In the genomic region with DNA sequence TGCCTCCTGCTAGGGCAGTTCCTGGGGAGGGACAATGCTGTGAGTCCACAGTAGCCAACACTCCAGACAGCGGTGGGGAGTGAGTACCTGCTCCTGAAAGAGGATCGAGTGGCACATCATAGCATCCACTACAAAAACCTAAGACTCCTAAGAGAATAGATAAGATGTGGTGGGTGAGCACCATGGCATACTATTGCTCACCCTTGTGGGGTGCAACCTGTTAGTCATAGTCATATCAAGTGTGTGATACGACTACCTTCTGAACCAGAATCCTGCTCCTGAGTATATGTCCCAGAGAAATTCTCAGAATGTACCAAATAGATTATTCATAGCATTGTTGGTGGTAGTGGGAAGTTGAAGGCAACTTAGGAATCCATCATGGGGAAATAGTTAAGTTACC, we compare ENCODE assay signal across 23 cellular contexts.
A peak's percentile ranks its signal among the peaks of the same experiment; 100 is the strongest.
DNase-seq lines count a peak whose midpoint lies in the region; ATAC-seq and TF ChIP-seq lines count a peak whose summit lies in the region.
"Had no signal": no experiment of that assay in that cellular context is flagged by ENCODE, and none has a peak within 500 bp of the region (broad histone marks: within the 10 kb centered on the region; RNA-seq: fewer than 3 reads in every experiment).

No MANE protein-coding gene starts in this region.

- H3K27ac Mint-ChIP-seq in activated naive CD8-positive, alpha-beta T cell treated with anti-CD3 and anti-CD28 coated beads, Interleukin-2, amount 50 U/mL, for 24 hours, result no peak overlapping the region
- no peak overlapping the region for H3K27ac Mint-ChIP-seq in activated naive CD8-positive, alpha-beta T cell treated with anti-CD3 and anti-CD28 coated beads for 36 hours
- no peak overlapping the region for H3K27ac Mint-ChIP-seq in activated T-helper 17 cell treated with anti-CD3 and anti-CD28 coated beads, Interleukin-2, amount 50 U/mL, for 72 hours
- no peak overlapping the region for H3K27ac Mint-ChIP-seq in stimulated activated effector memory CD8-positive, alpha-beta T cell treated with anti-CD3 and anti-CD28 coated beads, Interleukin-12 subunit alpha, Interleukin-12 subunit beta, amount 100 ng/mL, for 72 hours
- H3K27ac Mint-ChIP-seq in progenitor cell of endocrine pancreas, result no peak overlapping the region
- H3K27ac Mint-ChIP-seq: CD14-positive monocyte; CD4-positive, alpha-beta T cell; CD8-positive, alpha-beta memory T cell had no signal

- TF ChIP-seq EP300 in upper lobe of left lung (IDR thresholded peaks at IDR 0.05), result no peak

- no peak for TF ChIP-seq POLR2A in upper lobe of left lung (IDR thresholded peaks at IDR 0.05)

- TF ChIP-seq CTCF in upper lobe of left lung (IDR thresholded peaks at IDR 0.05), result no peak
- no peak for TF ChIP-seq CTCF in progenitor cell of endocrine pancreas (IDR thresholded peaks at IDR 0.05; ENCODE audit: unreplicated experiment)

- ATAC-seq in activated T-cell treated with anti-CD3 and anti-CD28 coated beads, Interleukin-2, amount 50 U/mL, for 4 hours, result peak; percentile 43 to 56
- peak; percentile 49 for ATAC-seq in activated naive CD8-positive, alpha-beta T cell treated with anti-CD3 and anti-CD28 coated beads, Interleukin-2, amount 50 U/mL, for 24 hours
- ATAC-seq in activated T-helper 17 cell treated with anti-CD3 and anti-CD28 coated beads, Interleukin-2, amount 50 U/mL, for 72 hours (replicated peaks), result peak; percentile 39
- ATAC-seq in stimulated activated effector memory CD8-positive, alpha-beta T cell treated with anti-CD3 and anti-CD28 coated beads, Interleukin-12 subunit alpha, Interleukin-12 subunit beta, amount 100 ng/mL, for 72 hours, result peak; percentile 70
- no peak for ATAC-seq in upper lobe of left lung (ENCODE audit: low FRiP score in 2 of 2)
- ATAC-seq: A549 had no signal

- no peaks in the 10 kb centered on the region for H3K27me3 ChIP-seq in upper lobe of left lung
- H3K27me3 ChIP-seq: BLaER1 treated with 17β-estradiol and CSF1 and Interleukin-3, amounts not matched to agents 10 nM and 100 nM had no signal

- H3K4me1 ChIP-seq in upper lobe of left lung, result no peaks in the 10 kb centered on the region
- H3K4me1 ChIP-seq: A549, BE2C had no signal

- no peaks in the 10 kb centered on the region for H3K36me3 Mint-ChIP-seq in activated T-cell treated with anti-CD3 and anti-CD28 coated beads, Interleukin-2, amount 50 U/mL, for 4 hours (ENCODE audit: insufficient read depth)
- no peaks in the 10 kb centered on the region for H3K36me3 Mint-ChIP-seq in activated naive CD8-positive, alpha-beta T cell treated with anti-CD3 and anti-CD28 coated beads, Interleukin-2, amount 50 U/mL, for 24 hours (ENCODE audit: low read depth)
- H3K36me3 Mint-ChIP-seq in activated naive CD8-positive, alpha-beta T cell treated with anti-CD3 and anti-CD28 coated beads for 36 hours, result no peaks in the 10 kb centered on the region
- no peaks in the 10 kb centered on the region for H3K36me3 Mint-ChIP-seq in activated T-helper 17 cell treated with anti-CD3 and anti-CD28 coated beads, Interleukin-2, amount 50 U/mL, for 72 hours (ENCODE audit: low read depth)
- no peaks in the 10 kb centered on the region for H3K36me3 Mint-ChIP-seq in stimulated activated effector memory CD8-positive, alpha-beta T cell treated with anti-CD3 and anti-CD28 coated beads, Interleukin-12 subunit alpha, Interleukin-12 subunit beta, amount 100 ng/mL, for 72 hours
- no peaks in the 10 kb centered on the region for H3K36me3 Mint-ChIP-seq in progenitor cell of endocrine pancreas (ENCODE audit: insufficient read depth)
- H3K36me3 Mint-ChIP-seq: CD14-positive monocyte; CD8-positive, alpha-beta memory T cell had no signal

- no peaks in the 10 kb centered on the region for H3K36me3 ChIP-seq in upper lobe of left lung
- H3K36me3 ChIP-seq: BE2C; BLaER1 treated with 17β-estradiol and CSF1 and Interleukin-3, amounts not matched to agents 10 nM and 100 nM had no signal

- no peak for DNase-seq in activated T-cell treated with anti-CD3 and anti-CD28 coated beads, Interleukin-2, amount 50 U/mL, for 4 hours
- no peak for DNase-seq in activated T-cell treated with anti-CD3 and anti-CD28 coated beads, Interleukin-2, amount 50 U/mL, for 48 hours
- no peak for DNase-seq in activated naive CD8-positive, alpha-beta T cell treated with anti-CD3 and anti-CD28 coated beads, Interleukin-2, amount 50 U/mL, for 24 hours
- DNase-seq in activated naive CD8-positive, alpha-beta T cell treated with anti-CD3 and anti-CD28 coated beads for 36 hours, result no peak
- no peak for DNase-seq in stimulated activated effector memory CD8-positive, alpha-beta T cell treated with anti-CD3 and anti-CD28 coated beads, Interleukin-12 subunit alpha, Interleukin-12 subunit beta, amount 100 ng/mL, for 72 hours (ENCODE audit: low spot score in 2 of 2)
- DNase-seq in upper lobe of left lung (no peak), progenitor cell of endocrine pancreas (ENCODE audit: low spot score, unreplicated experiment) (no peak)
- DNase-seq: ACHN; AML-193; BE2C; CD4-positive, alpha-beta T cell; CD8-positive, alpha-beta memory T cell; DMS 273 treated with DMSO at 0.1 percent for 48 hours; DMS79; EL; GDM1; GOT3; HCEC 1CT had no signal

- no peaks in the 10 kb centered on the region for H3K4me1 Mint-ChIP-seq in activated T-cell treated with anti-CD3 and anti-CD28 coated beads, Interleukin-2, amount 50 U/mL, for 4 hours (ENCODE audit: low read depth)
- H3K4me1 Mint-ChIP-seq in activated naive CD8-positive, alpha-beta T cell treated with anti-CD3 and anti-CD28 coated beads, Interleukin-2, amount 50 U/mL, for 24 hours, result no peaks in the 10 kb centered on the region
- H3K4me1 Mint-ChIP-seq in activated naive CD8-positive, alpha-beta T cell treated with anti-CD3 and anti-CD28 coated beads for 36 hours, result no peaks in the 10 kb centered on the region
- H3K4me1 Mint-ChIP-seq in activated T-helper 17 cell treated with anti-CD3 and anti-CD28 coated beads, Interleukin-2, amount 50 U/mL, for 72 hours, result no peaks in the 10 kb centered on the region
- no peaks in the 10 kb centered on the region for H3K4me1 Mint-ChIP-seq in stimulated activated effector memory CD8-positive, alpha-beta T cell treated with anti-CD3 and anti-CD28 coated beads, Interleukin-12 subunit alpha, Interleukin-12 subunit beta, amount 100 ng/mL, for 72 hours
- H3K4me1 Mint-ChIP-seq in progenitor cell of endocrine pancreas (ENCODE audit: low read depth), result peaks cover 4% of the 10 kb centered on the region
- H3K4me1 Mint-ChIP-seq: CD14-positive monocyte; CD8-positive, alpha-beta memory T cell had no signal

- no peak overlapping the region for H3K27ac ChIP-seq in upper lobe of left lung
- H3K27ac ChIP-seq: 22Rv1; A549; BLaER1 treated with 17β-estradiol and CSF1 and Interleukin-3, amounts not matched to agents 10 nM and 100 nM had no signal

- no peak overlapping the region for H3K4me3 ChIP-seq in upper lobe of left lung
- H3K4me3 ChIP-seq: A549; BLaER1 treated with 17β-estradiol and CSF1 and Interleukin-3, amounts not matched to agents 10 nM and 100 nM had no signal

- H3K9me3 ChIP-seq in upper lobe of left lung, result no peaks in the 10 kb centered on the region
- H3K9me3 ChIP-seq: A549; BE2C; BLaER1 treated with 17β-estradiol and CSF1 and Interleukin-3, amounts not matched to agents 10 nM and 100 nM had no signal

- peaks cover 15% of the 10 kb centered on the region for H3K27me3 Mint-ChIP-seq in activated T-cell treated with anti-CD3 and anti-CD28 coated beads, Interleukin-2, amount 50 U/mL, for 4 hours (ENCODE audit: low read depth)
- H3K27me3 Mint-ChIP-seq in activated naive CD8-positive, alpha-beta T cell treated with anti-CD3 and anti-CD28 coated beads, Interleukin-2, amount 50 U/mL, for 24 hours, result peaks cover 6% of the 10 kb centered on the region
- peaks cover 12% of the 10 kb centered on the region for H3K27me3 Mint-ChIP-seq in activated naive CD8-positive, alpha-beta T cell treated with anti-CD3 and anti-CD28 coated beads for 36 hours
- peaks cover 7% of the 10 kb centered on the region for H3K27me3 Mint-ChIP-seq in activated T-helper 17 cell treated with anti-CD3 and anti-CD28 coated beads, Interleukin-2, amount 50 U/mL, for 72 hours
- H3K27me3 Mint-ChIP-seq in progenitor cell of endocrine pancreas, result peaks cover under 1% of the 10 kb centered on the region

- H3K9me3 Mint-ChIP-seq in activated T-cell treated with anti-CD3 and anti-CD28 coated beads, Interleukin-2, amount 50 U/mL, for 4 hours, result no peaks in the 10 kb centered on the region
- H3K9me3 Mint-ChIP-seq in activated naive CD8-positive, alpha-beta T cell treated with anti-CD3 and anti-CD28 coated beads, Interleukin-2, amount 50 U/mL, for 24 hours, result no peaks in the 10 kb centered on the region
- H3K9me3 Mint-ChIP-seq in activated naive CD8-positive, alpha-beta T cell treated with anti-CD3 and anti-CD28 coated beads for 36 hours, result no peaks in the 10 kb centered on the region
- no peaks in the 10 kb centered on the region for H3K9me3 Mint-ChIP-seq in activated T-helper 17 cell treated with anti-CD3 and anti-CD28 coated beads, Interleukin-2, amount 50 U/mL, for 72 hours
- no peaks in the 10 kb centered on the region for H3K9me3 Mint-ChIP-seq in stimulated activated effector memory CD8-positive, alpha-beta T cell treated with anti-CD3 and anti-CD28 coated beads, Interleukin-12 subunit alpha, Interleukin-12 subunit beta, amount 100 ng/mL, for 72 hours
- no peaks in the 10 kb centered on the region for H3K9me3 Mint-ChIP-seq in progenitor cell of endocrine pancreas (ENCODE audit: low read depth)
- H3K9me3 Mint-ChIP-seq: CD14-positive monocyte; CD4-positive, alpha-beta T cell; CD8-positive, alpha-beta memory T cell had no signal

- H3K4me3 Mint-ChIP-seq in activated T-cell treated with anti-CD3 and anti-CD28 coated beads, Interleukin-2, amount 50 U/mL, for 4 hours, result no peak overlapping the region
- H3K4me3 Mint-ChIP-seq in activated naive CD8-positive, alpha-beta T cell treated with anti-CD3 and anti-CD28 coated beads, Interleukin-2, amount 50 U/mL, for 24 hours, result no peak overlapping the region
- H3K4me3 Mint-ChIP-seq in activated naive CD8-positive, alpha-beta T cell treated with anti-CD3 and anti-CD28 coated beads for 36 hours, result no peak overlapping the region
- H3K4me3 Mint-ChIP-seq in activated T-helper 17 cell treated with anti-CD3 and anti-CD28 coated beads, Interleukin-2, amount 50 U/mL, for 72 hours, result no peak overlapping the region
- no peak overlapping the region for H3K4me3 Mint-ChIP-seq in stimulated activated effector memory CD8-positive, alpha-beta T cell treated with anti-CD3 and anti-CD28 coated beads, Interleukin-12 subunit alpha, Interleukin-12 subunit beta, amount 100 ng/mL, for 72 hours
- no peak overlapping the region for H3K4me3 Mint-ChIP-seq in progenitor cell of endocrine pancreas (ENCODE audit: low read depth)
- H3K4me3 Mint-ChIP-seq: CD14-positive monocyte; CD4-positive, alpha-beta T cell; CD8-positive, alpha-beta memory T cell had no signal

- 76 to 83% methylated on average over 3 of the region's 3 CpGs for WGBS in upper lobe of left lung, 2 donors

Comparison
In these comparisons a context has a peak if more than half of its experiments do, and no peak if none do; other contexts are left out.
1. ATAC-seq: peak in activated T-cell treated with anti-CD3 and anti-CD28 coated beads, Interleukin-2, amount 50 U/mL, for 4 hours (2 of 2), activated naive CD8-positive, alpha-beta T cell treated with anti-CD3 and anti-CD28 coated beads, Interleukin-2, amount 50 U/mL, for 24 hours (single experiment), activated T-helper 17 cell treated with anti-CD3 and anti-CD28 coated beads, Interleukin-2, amount 50 U/mL, for 72 hours (single experiment) and stimulated activated effector memory CD8-positive, alpha-beta T cell treated with anti-CD3 and anti-CD28 coated beads, Interleukin-12 subunit alpha, Interleukin-12 subunit beta, amount 100 ng/mL, for 72 hours (single experiment); none in upper lobe of left lung (0 of 2).